18 cellular contexts compared by ENCODE assay signal in genomic region chr14:72605096-72605920, GRCh38.
DNase-seq lines count a peak whose midpoint lies in the region; ATAC-seq and TF ChIP-seq lines count a peak whose summit lies in the region.
"Had no signal": no experiment of that assay in that cellular context is flagged by ENCODE, and none has a peak within 500 bp of the region (broad histone marks: within the 10 kb centered on the region; RNA-seq: fewer than 3 reads in every experiment).

No MANE protein-coding gene starts in this region.

- H3K27me3 Mint-ChIP-seq in natural killer cell treated with Interleukin-12 subunit alpha and Interleukin-12 subunit beta and Interleukin-15 and Interleukin-18, amount 100 ng/mL, for 72 hours = peaks cover 68 to 73% of the 10 kb centered on the region in 2 donors

- H3K4me1 ChIP-seq in right atrium auricular region = no peaks in the 10 kb centered on the region

- peak overlapping the region; percentile 0 to 27 for H3K27ac Mint-ChIP-seq in natural killer cell treated with Interleukin-12 subunit alpha and Interleukin-12 subunit beta and Interleukin-15 and Interleukin-18, amount 100 ng/mL, for 72 hours
- H3K27ac Mint-ChIP-seq: CD4-positive, CD25-positive, alpha-beta regulatory T cell had no signal

- H3K4me3 ChIP-seq in right atrium auricular region = no peak overlapping the region
- H3K4me3 ChIP-seq: A549 had no signal

- no peak overlapping the region for H3K4me3 Mint-ChIP-seq in natural killer cell treated with Interleukin-12 subunit alpha and Interleukin-12 subunit beta and Interleukin-15 and Interleukin-18, amount 100 ng/mL, for 72 hours
- H3K4me3 Mint-ChIP-seq: CD4-positive, CD25-positive, alpha-beta regulatory T cell had no signal

- H3K4me1 Mint-ChIP-seq in natural killer cell treated with Interleukin-12 subunit alpha and Interleukin-12 subunit beta and Interleukin-15 and Interleukin-18, amount 100 ng/mL, for 72 hours (ENCODE audit: low read depth in 2 of 2) = peaks cover 7 to 8% of the 10 kb centered on the region in 2 donors

- no peaks in the 10 kb centered on the region for H3K36me3 ChIP-seq in right atrium auricular region

- no peak for TF ChIP-seq CTCF in right atrium auricular region (IDR thresholded peaks at IDR 0.05)

- no peaks in the 10 kb centered on the region for H3K36me3 Mint-ChIP-seq in natural killer cell treated with Interleukin-12 subunit alpha and Interleukin-12 subunit beta and Interleukin-15 and Interleukin-18, amount 100 ng/mL, for 72 hours
- H3K36me3 Mint-ChIP-seq: CD4-positive, CD25-positive, alpha-beta regulatory T cell had no signal

- DNase-seq in right atrium auricular region (ENCODE audit: low spot score) = peak; percentile 52
- no peak for DNase-seq in Right ventricle myocardium superior
- DNase-seq in ecto neural progenitor cell (ENCODE audit: low spot score) = peak; percentile 26
- DNase-seq in natural killer cell treated with Interleukin-12 subunit alpha and Interleukin-12 subunit beta and Interleukin-15 and Interleukin-18, amount 100 ng/mL, for 72 hours (ENCODE audit: low spot score) = no peak
- no peak for DNase-seq in NCI-H774 (lab: John Stamatoyannopoulos, UW)
- DNase-seq in GF-D8 (lab: John Stamatoyannopoulos, UW) = no peak
- DNase-seq in glomerular visceral epithelial cell (ENCODE audit: extremely low spot score) = no peak
- DNase-seq: CD4-positive, CD25-positive, alpha-beta regulatory T cell; DMS79 treated with DMSO at 0.1 percent for 48 hours; NCI-H1092 treated with DMSO at 0.1 percent for 48 hours; NCI-H1694 treated with DMSO at 0.1 percent for 48 hours; NCI-H446 treated with DMSO at 0.1 percent for 48 hours; SHP77 had no signal

- no peak overlapping the region for H3K27ac ChIP-seq in right atrium auricular region
- H3K27ac ChIP-seq: A549, HL-60, KMS-11 had no signal

- no peaks in the 10 kb centered on the region for H3K9me3 Mint-ChIP-seq in natural killer cell treated with Interleukin-12 subunit alpha and Interleukin-12 subunit beta and Interleukin-15 and Interleukin-18, amount 100 ng/mL, for 72 hours
- H3K9me3 Mint-ChIP-seq: CD4-positive, CD25-positive, alpha-beta regulatory T cell had no signal

- intact Hi-C loops in Right ventricle myocardium superior (cut with DNase I) = no loop called here

- ATAC-seq in Right ventricle myocardium superior (ENCODE audit: poor library complexity) (no peak), GM18861 (IDR thresholded peaks at IDR 0.05; ENCODE audit: unreplicated experiment) (no peak)
- ATAC-seq in natural killer cell treated with Interleukin-12 subunit alpha and Interleukin-12 subunit beta and Interleukin-15 and Interleukin-18, amount 100 ng/mL, for 72 hours = no peak
- ATAC-seq: A549, Panc1 had no signal

- H3K9me3 ChIP-seq in right atrium auricular region = no peaks in the 10 kb centered on the region
- H3K9me3 ChIP-seq: A549 had no signal

- no peaks in the 10 kb centered on the region for H3K27me3 ChIP-seq in right atrium auricular region

Comparison
In these comparisons a context has a peak if more than half of its experiments do, and no peak if none do; other contexts are left out.
1. DNase-seq: peak in right atrium auricular region (single experiment) and ecto neural progenitor cell (single experiment); none in Right ventricle myocardium superior (single experiment), natural killer cell treated with Interleukin-12 subunit alpha and Interleukin-12 subunit beta and Interleukin-15 and Interleukin-18, amount 100 ng/mL, for 72 hours (single experiment), NCI-H774 (single experiment), GF-D8 (single experiment) and glomerular visceral epithelial cell (single experiment).